Comparison of ENCODE assay signal across 8 cellular contexts in the genomic region with DNA sequence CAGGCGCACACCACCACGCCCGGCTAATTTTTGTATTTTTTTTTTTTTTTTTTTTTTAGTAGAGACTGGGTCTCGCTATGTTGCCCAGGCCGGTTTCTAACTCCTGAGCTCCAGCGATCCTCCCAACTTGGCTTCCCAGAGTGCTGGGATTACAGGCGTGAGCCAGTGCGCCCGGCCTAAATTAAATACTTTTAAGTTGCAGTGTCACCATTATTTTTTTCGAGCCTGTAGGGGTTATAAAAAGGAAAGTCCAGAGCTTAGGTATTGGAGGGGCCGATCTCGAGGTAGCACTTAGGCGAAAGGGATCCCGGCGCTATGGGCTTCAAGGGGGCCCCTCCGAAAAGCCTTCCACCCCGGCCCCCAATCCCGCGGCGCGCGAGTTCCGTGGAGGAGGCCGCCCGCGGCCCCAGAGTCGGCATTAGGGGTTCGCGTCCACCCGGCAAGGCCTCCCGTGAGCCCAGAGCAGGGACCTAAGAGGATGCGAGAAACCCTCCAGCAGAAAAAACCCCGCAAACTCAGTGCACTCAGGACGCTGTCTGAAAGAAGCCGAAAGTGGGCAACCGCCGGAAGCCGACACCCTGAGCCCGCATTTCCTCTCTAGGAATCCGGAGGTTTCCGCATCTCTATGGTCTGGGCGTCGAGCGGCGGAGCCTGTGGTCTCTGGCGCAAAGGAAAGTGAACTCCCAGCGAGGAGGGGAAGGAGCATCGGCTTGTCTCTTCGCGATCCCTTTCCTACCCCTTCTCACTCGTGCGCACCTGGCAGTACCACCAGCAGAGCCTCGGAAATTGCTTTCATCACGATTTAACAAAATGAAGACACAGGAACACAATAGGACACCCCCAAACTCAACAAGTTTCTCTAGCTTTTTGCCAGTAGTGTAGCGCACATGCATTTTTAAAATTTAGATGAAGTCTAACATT. TPM values are rescaled to one million over a fixed set of nuclear protein-coding genes. Genes with fewer than 3 reads are reported as not detected.
DNase-seq lines count a peak whose midpoint lies in the region; ATAC-seq and TF ChIP-seq lines count a peak whose summit lies in the region.

No MANE protein-coding gene starts in this region.

- no peak for TF ChIP-seq POLR2A in prostate gland (IDR thresholded peaks at IDR 0.05)

- H3K27ac ChIP-seq in right atrium auricular region (peak overlapping the region; percentile 85 to 88), prostate gland (peak overlapping the region; percentile 89)

- H3K4me3 ChIP-seq in right atrium auricular region (peak overlapping the region; percentile 72 to 74), prostate gland (peak overlapping the region; percentile 64 to 71)

- H3K4me1 ChIP-seq in right atrium auricular region (peaks cover 0 to 4% of the 10 kb centered on the region in 2 donors), prostate gland (replicated peaks) (no peaks in the 10 kb centered on the region)

- WGBS in prostate gland, result 7% methylated on average over 55 of the region's 55 CpGs

- peak; percentile 86 for ATAC-seq in HG02759 (IDR thresholded peaks at IDR 0.05; ENCODE audit: unreplicated experiment)

- H3K36me3 ChIP-seq in right atrium auricular region (no peaks in the 10 kb centered on the region), prostate gland (no peaks in the 10 kb centered on the region)

- intact Hi-C loops in prostate gland (cut with DNase I), result no loop called here

- H3K9me3 ChIP-seq in right atrium auricular region (no peaks in the 10 kb centered on the region), prostate gland (no peaks in the 10 kb centered on the region)

- DNase-seq in GM10266 (ENCODE audit: extremely low spot score) (peak; percentile 87), NCI-H1436 treated with DMSO at 0.1 percent for 48 hours (lab: John Stamatoyannopoulos, UW) (peak; percentile 67), T-helper 1 cell (peak; percentile 60 to 90 (median 73)), amniotic stem cell (lab: John Stamatoyannopoulos, UW) (peak; percentile 55), right atrium auricular region (ENCODE audit: low spot score) (peak; percentile 85), prostate gland (ENCODE audit: low spot score) (peak; percentile 70), ureter (ENCODE audit: low spot score) (peak; percentile 84)

- H3K27me3 ChIP-seq in right atrium auricular region (no peaks in the 10 kb centered on the region), prostate gland (replicated peaks; ENCODE audit: insufficient read depth) (no peaks in the 10 kb centered on the region)

- TF ChIP-seq CTCF in GM10266 (IDR thresholded peaks at IDR 0.05; ENCODE audit: control insufficient read depth, insufficient read depth, low read depth, missing control alignments) (no peak), right atrium auricular region (IDR thresholded peaks at IDR 0.05) (peak in 1 of 2 donors; percentile 32), prostate gland (IDR thresholded peaks at IDR 0.05) (no peak)

RNA-seq across cellular contexts. Expression of a gene that starts 14.1 kb away (rescaled TPM):
- 1 to 10 TPM; 2.3 to 6.9 TPM for total RNA-seq in right atrium auricular region
- 1 to 10 TPM; 7.9 to 9.3 TPM for total RNA-seq in prostate gland
- total RNA-seq in ureter, result 6.1 TPM

Comparison
In these comparisons a context has a peak if more than half of its experiments do, and no peak if none do; other contexts are left out.
1. Peak in every context shown above with its lines: DNase-seq, ATAC-seq, H3K4me3 ChIP-seq and H3K27ac ChIP-seq.